ENCODE assay signal across 22 cellular contexts in the genomic region with DNA sequence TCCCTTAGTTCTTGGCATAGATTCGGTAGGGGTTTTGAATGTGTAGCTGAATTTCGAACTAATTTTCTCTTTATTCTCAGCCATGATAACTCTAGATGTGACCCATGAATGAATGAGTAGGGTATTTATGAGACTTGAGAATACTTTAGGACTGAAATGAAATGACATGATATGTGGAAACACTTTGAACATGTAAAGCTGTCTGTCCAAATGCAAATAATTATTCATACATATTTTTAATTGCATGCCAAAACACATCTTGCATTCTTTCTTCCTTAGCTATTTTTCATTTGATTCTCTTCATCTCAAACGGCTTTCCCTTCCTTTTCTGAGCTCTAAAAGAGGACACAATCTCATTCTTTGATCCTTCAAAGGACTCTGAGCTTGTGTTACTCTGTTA. TPM values are rescaled to one million over a fixed set of nuclear protein-coding genes. Genes with fewer than 3 reads are reported as not detected.
DNase-seq lines count a peak whose midpoint lies in the region; ATAC-seq, FAIRE-seq and TF ChIP-seq lines count a peak whose summit lies in the region.
"Had no signal": no experiment of that assay in that cellular context is flagged by ENCODE, and none has a peak within 500 bp of the region (broad histone marks: within the 10 kb centered on the region; RNA-seq: fewer than 3 reads in every experiment).

No MANE protein-coding gene starts in this region.

- intact Hi-C loops in MCF 10A (cut with micrococcal nuclease): no loop called here
- intact Hi-C loops in breast epithelium (cut with DNase I; ENCODE audit: low total_unique reads): no loop called here
- intact Hi-C loops in GM12878 (cut with micrococcal nuclease; ENCODE audit: unreplicated experiment): loop anchor here (10.0 kb wide), 3 partner anchors 122 to 1682 kb away; a partner anchor contains a TSS

- dilution Hi-C loops in keratinocyte (cut with MboI; ENCODE audit: extremely low pct_ligation_motif_present, low sequenced_read_pairs): no loop called here

- WGBS in GM12878 (ENCODE audit: insufficient coverage, insufficient replicate concordance, low lambda C conversion rate, missing lambda C conversion rate): 100% methylated on average over 3 of the region's 3 CpGs

- H3K36me3 ChIP-seq in breast epithelium (no peaks in the 10 kb centered on the region), GM12878 (ENCODE audit: control insufficient read depth in 2 of 2, insufficient read depth in 2 of 2, low read length in 1 of 2) (0 out of 4 replicates have a peak, but pooled peaks cover 0 to 13% of the 10 kb centered on the region in 2 experiments), keratinocyte (ENCODE audit: control insufficient read depth in 2 of 2, extremely low read depth in 1 of 2, insufficient read depth in 2 of 2, low read length in 2 of 2) (peaks cover 0 to 2% of the 10 kb centered on the region in 2 experiments)
- no peaks in the 10 kb centered on the region for H3K36me3 ChIP-seq in CD8-positive, alpha-beta memory T cell (ENCODE audit: insufficient read depth, low read length)

- no peaks in the 10 kb centered on the region for H3K9me3 Mint-ChIP-seq in MCF 10A (ENCODE audit: unreplicated experiment)
- H3K9me3 Mint-ChIP-seq in CD8-positive, alpha-beta memory T cell: no peaks in the 10 kb centered on the region
- no peaks in the 10 kb centered on the region for H3K9me3 Mint-ChIP-seq in naive thymus-derived CD8-positive, alpha-beta T cell

- no peak for TF ChIP-seq CTCF in MCF 10A (IDR thresholded peaks at IDR 0.05; ENCODE audit: unreplicated experiment)
- TF ChIP-seq CTCF in breast epithelium (IDR thresholded peaks at IDR 0.05): no peak
- TF ChIP-seq CTCF in GM12878 (IDR thresholded peaks at IDR 0.05 in 2 of 3, conservative IDR thresholded peaks at IDR 0.05 in 1 of 3; ENCODE audit: control insufficient read depth in 2 of 3, extremely low read depth in 1 of 3, insufficient read depth in 1 of 3, low read depth in 3 of 3, low read length in 3 of 3): no peak
- no peak for TF ChIP-seq CTCF in keratinocyte (optimal IDR thresholded peaks at IDR 0.05 in 1 of 3, IDR thresholded peaks at IDR 0.05 in 1 of 3, conservative IDR thresholded peaks at IDR 0.05 in 1 of 3; ENCODE audit: extremely low read depth in 1 of 3, insufficient read depth in 2 of 3, low read length in 3 of 3)

- peaks cover 39% of the 10 kb centered on the region for H3K36me3 Mint-ChIP-seq in MCF 10A (ENCODE audit: insufficient read depth, unreplicated experiment)
- peaks cover 5 to 61% (median 15%) of the 10 kb centered on the region in 3 donors for H3K36me3 Mint-ChIP-seq in CD8-positive, alpha-beta memory T cell
- peaks cover 0 to 45% (median 11%) of the 10 kb centered on the region in 3 donors for H3K36me3 Mint-ChIP-seq in naive thymus-derived CD8-positive, alpha-beta T cell

- no peaks in the 10 kb centered on the region for H3K9me1 ChIP-seq in keratinocyte (ENCODE audit: control insufficient read depth, extremely low read depth, insufficient read depth, low read length)

- H3K4me2 ChIP-seq in GM12878 (ENCODE audit: control insufficient read depth, insufficient read depth) (no peak overlapping the region), keratinocyte (ENCODE audit: control insufficient read depth, extremely low read depth, insufficient read depth, low read depth, low read length) (peak overlapping the region; percentile 18)
- H3K4me2 ChIP-seq: SK-N-SH had no signal

- POLR2A ChIA-PET in MCF 10A (lab: Yijun Ruan, JAX) (interaction anchor here (1.2 kb wide), 1 partner anchor 53 kb away, joined by 7 read pairs; no protein-coding TSS in a partner anchor), GM12878 (lab: Charles Lee) (interaction anchor here (0.5 to 1.2 kb wide), 2 partner anchors 13 to 46 kb away, joined by 3 read pairs; no protein-coding TSS in a partner anchor)
- POLR2A ChIA-PET in CD8-positive, alpha-beta memory T cell (lab: Charles Lee): interaction anchor here (0.6 to 1.1 kb wide), 2 partner anchors 56 to 123 kb away, joined by 6 to 10 read pairs; a partner anchor contains a TSS
- POLR2A ChIA-PET in naive thymus-derived CD8-positive, alpha-beta T cell (lab: Charles Lee): interaction anchor here (1.6 kb wide), 1 partner anchor 123 kb away, joined by 3 read pairs; a partner anchor contains a TSS

- TF ChIP-seq POLR2A in breast epithelium (IDR thresholded peaks at IDR 0.05): no peak
- TF ChIP-seq POLR2A in GM12878 (IDR thresholded peaks at IDR 0.05; ENCODE audit: low read depth, low read length): no peak

- RAD21 ChIA-PET in GM12878 (lab: Charles Lee; ENCODE audit: unreplicated experiment): interaction anchor here (0.9 to 1.5 kb wide), 2 partner anchors 56 to 122 kb away, joined by 3 to 5 read pairs; a partner anchor contains a TSS

- no peaks in the 10 kb centered on the region for H3K9me3 ChIP-seq in breast epithelium
- no peaks in the 10 kb centered on the region for H3K9me3 ChIP-seq in CD8-positive, alpha-beta memory T cell (ENCODE audit: low read length)
- H3K9me3 ChIP-seq in GM12878 (replicated peaks; ENCODE audit: control insufficient read depth, insufficient read depth, low read length): peaks cover 2% of the 10 kb centered on the region
- no peaks in the 10 kb centered on the region for H3K9me3 ChIP-seq in keratinocyte (ENCODE audit: control insufficient read depth, low read depth, low read length)
- H3K9me3 ChIP-seq: BLaER1 treated with 17β-estradiol and CSF1 and Interleukin-3, amounts not matched to agents 10 nM and 100 nM; SK-N-SH had no signal

- TF ChIP-seq EP300 in GM12878 (IDR thresholded peaks at IDR 0.05; ENCODE audit: borderline replicate concordance in 1 of 2, control insufficient read depth in 1 of 2, low read depth in 2 of 2, low read length in 2 of 2): no peak

- H3K79me2 ChIP-seq in GM12878 (ENCODE audit: control insufficient read depth, insufficient read depth, low read length) (peaks cover 43% of the 10 kb centered on the region), keratinocyte (ENCODE audit: control insufficient read depth, insufficient read depth, low read length) (peaks cover 9% of the 10 kb centered on the region)

- no peaks in the 10 kb centered on the region for H3K4me1 ChIP-seq in breast epithelium
- H3K4me1 ChIP-seq in CD8-positive, alpha-beta memory T cell (ENCODE audit: insufficient read depth, low read length): peaks cover 23% of the 10 kb centered on the region
- peaks cover 4% of the 10 kb centered on the region; the same call in 1 of the 2 replicates for H3K4me1 ChIP-seq in GM12878 (ENCODE audit: control insufficient read depth, insufficient read depth, low read length)
- peaks cover 28% of the 10 kb centered on the region for H3K4me1 ChIP-seq in keratinocyte (ENCODE audit: control insufficient read depth, extremely low read depth, insufficient read depth, low read length)

- CTCF ChIA-PET in MCF 10A (lab: Yijun Ruan, JAX) (interaction anchor here (0.6 kb wide), 1 partner anchor 25 kb away, joined by 4 read pairs; no protein-coding TSS in a partner anchor), GM12878 (lab: Yijun Ruan, JAX) (interaction anchor here (0.8 to 6.2 kb wide), 5 partner anchors 9 to 108 kb away, joined by 3 to 37 read pairs (median 4); no protein-coding TSS in a partner anchor)
- CTCF ChIA-PET in CD8-positive, alpha-beta memory T cell (lab: Charles Lee): no interaction called here

- BruUV-seq in MCF 10A (replicated peaks; lab: Mats Ljungman, UMichigan) (TSS peak; percentile 3), GM12878 (replicated peaks; lab: Mats Ljungman, UMichigan) (TSS peak; percentile 23)

- H3K4me1 Mint-ChIP-seq in MCF 10A (ENCODE audit: insufficient read depth, unreplicated experiment): peaks cover 17% of the 10 kb centered on the region
- H3K4me1 Mint-ChIP-seq in CD8-positive, alpha-beta memory T cell: peaks cover 53 to 82% (median 71%) of the 10 kb centered on the region in 3 donors
- H3K4me1 Mint-ChIP-seq in naive thymus-derived CD8-positive, alpha-beta T cell: peaks cover 37 to 79% (median 64%) of the 10 kb centered on the region in 4 donors

- H3K27ac ChIP-seq in breast epithelium (no peak overlapping the region), GM12878 (ENCODE audit: control insufficient read depth, insufficient read depth) (no peak overlapping the region), keratinocyte (ENCODE audit: control insufficient read depth, insufficient read depth, low read length) (no peak overlapping the region)
- no peak overlapping the region for H3K27ac ChIP-seq in CD8-positive, alpha-beta memory T cell (ENCODE audit: low read depth, low read length)
- H3K27ac ChIP-seq: BLaER1 treated with 17β-estradiol and CSF1 and Interleukin-3, amounts not matched to agents 10 nM and 100 nM; GM23248; HL-60 had no signal

- no peak overlapping the region for H3K4me3 Mint-ChIP-seq in MCF 10A (ENCODE audit: unreplicated experiment)
- H3K4me3 Mint-ChIP-seq in CD8-positive, alpha-beta memory T cell: peak overlapping the region in 1 of 7 donors; percentile 53
- no peak overlapping the region for H3K4me3 Mint-ChIP-seq in naive thymus-derived CD8-positive, alpha-beta T cell

- no peak for FAIRE-seq in GM12878 (lab: Jason Lieb, UNC)
- no peak for FAIRE-seq in keratinocyte (lab: Jason Lieb, UNC)
- FAIRE-seq: A204.1 had no signal

- ATAC-seq in GM12878: no peak
- ATAC-seq in naive thymus-derived CD8-positive, alpha-beta T cell: no peak

- no peak for TF ChIP-seq RAD21 in GM12878 (IDR thresholded peaks at IDR 0.05; ENCODE audit: insufficient read depth, low read depth, low read length)

- no peak overlapping the region for H3K27ac Mint-ChIP-seq in MCF 10A (ENCODE audit: low read depth, unreplicated experiment)
- H3K27ac Mint-ChIP-seq in CD8-positive, alpha-beta memory T cell: peak overlapping the region in 5 of 8 donors; percentile 1 to 78 (median 38)
- peak overlapping the region in 4 of 10 donors; percentile 7 to 50 (median 23) for H3K27ac Mint-ChIP-seq in naive thymus-derived CD8-positive, alpha-beta T cell

- H3K4me3 ChIP-seq in breast epithelium: no peak overlapping the region
- H3K4me3 ChIP-seq in CD8-positive, alpha-beta memory T cell (ENCODE audit: low read length): no peak overlapping the region
- H3K4me3 ChIP-seq in GM12878: no peak overlapping the region
- no peak overlapping the region for H3K4me3 ChIP-seq in keratinocyte (ENCODE audit: control insufficient read depth in 2 of 3, extremely low read depth in 1 of 3, insufficient read depth in 2 of 3, low read depth in 1 of 3, low read length in 3 of 3)
- H3K4me3 ChIP-seq: BLaER1 treated with 17β-estradiol and CSF1 and Interleukin-3, amounts not matched to agents 10 nM and 100 nM; GM23248 had no signal

- H4K20me1 ChIP-seq in GM12878 (ENCODE audit: control insufficient read depth, insufficient read depth): no peaks in the 10 kb centered on the region
- no peaks in the 10 kb centered on the region for H4K20me1 ChIP-seq in keratinocyte (ENCODE audit: control insufficient read depth, extremely low read depth, insufficient read depth, low read length)

- no peaks in the 10 kb centered on the region for H3K27me3 ChIP-seq in breast epithelium
- H3K27me3 ChIP-seq in CD8-positive, alpha-beta memory T cell (ENCODE audit: insufficient read depth, low read length, poor library complexity, severe bottlenecking): no peaks in the 10 kb centered on the region
- H3K27me3 ChIP-seq in GM12878 (replicated peaks in 1 of 2; ENCODE audit: control insufficient read depth in 2 of 2, insufficient read depth in 2 of 2, low read length in 1 of 2): no peaks in the 10 kb centered on the region
- H3K27me3 ChIP-seq in keratinocyte (ENCODE audit: control insufficient read depth, extremely low read depth, insufficient read depth, low read length): no peaks in the 10 kb centered on the region
- H3K27me3 ChIP-seq: BLaER1 treated with 17β-estradiol and CSF1 and Interleukin-3, amounts not matched to agents 10 nM and 100 nM had no signal

- SMC1A ChIA-PET in GM12878 (lab: Charles Lee; ENCODE audit: uncharacterized antibody, unreplicated experiment): interaction anchor here (0.8 to 1.4 kb wide), 5 partner anchors 9 to 52 kb away, joined by 3 to 5 read pairs (median 3); no protein-coding TSS in a partner anchor

- no peak for DNase-seq in MCF 10A (ENCODE audit: unreplicated experiment)
- DNase-seq in breast epithelium (ENCODE audit: low spot score in 2 of 2): no peak
- no peak for DNase-seq in CD8-positive, alpha-beta memory T cell
- no peak for DNase-seq in GM12878 (ENCODE audit: low read depth, low spot score)
- DNase-seq in keratinocyte (ENCODE audit: low read depth, low spot score): no peak
- no peak for DNase-seq in naive thymus-derived CD8-positive, alpha-beta T cell
- no peak for DNase-seq in GM19240 (ENCODE audit: insufficient read length, low spot score)
- DNase-seq in SW480 (ENCODE audit: low spot score): no peak
- DNase-seq: DMS79 treated with DMSO at 0.1 percent for 48 hours, GM23248, HCEC 1CT, NCI-H1105 treated with DMSO at 0.1 percent for 48 hours, NCI-H1694, NCI-H2081 treated with DMSO at 0.1 percent for 48 hours, NCI-H510A treated with DMSO at 0.1 percent for 48 hours, NCI-H82, RPMI8226, SHP77 treated with DMSO at 0.1 percent for 48 hours, SK-N-SH had no signal

- no peaks in the 10 kb centered on the region for H3K27me3 Mint-ChIP-seq in MCF 10A (ENCODE audit: insufficient read depth, unreplicated experiment)
- no peaks in the 10 kb centered on the region for H3K27me3 Mint-ChIP-seq in CD8-positive, alpha-beta memory T cell
- H3K27me3 Mint-ChIP-seq in naive thymus-derived CD8-positive, alpha-beta T cell: no peaks in the 10 kb centered on the region

- H2AFZ ChIP-seq in GM12878 (ENCODE audit: control insufficient read depth, low read depth, low read length) (no peak overlapping the region), keratinocyte (ENCODE audit: control insufficient read depth, low read length) (no peak overlapping the region)
- H2AFZ ChIP-seq: GM23248 had no signal

- in situ Hi-C loops in GM12878 (cut with MboI): loop anchor here (25.0 kb wide), 1 partner anchor 1694 kb away; a partner anchor contains a TSS

- no peak overlapping the region for H3K9ac ChIP-seq in GM12878 (ENCODE audit: control insufficient read depth, insufficient read depth, low read length)
- no peak overlapping the region for H3K9ac ChIP-seq in keratinocyte (ENCODE audit: control insufficient read depth, extremely low read depth, insufficient read depth, low read length)
- H3K9ac ChIP-seq: BLaER1 treated with 17β-estradiol and CSF1 and Interleukin-3, amounts not matched to agents 10 nM and 100 nM; GM23248; SK-N-SH had no signal

RNA-seq across cellular contexts. Expression of a gene that starts 3.4 kb away (rescaled TPM):
- 38.4 and 52.3 TPM in 2 replicates for total RNA-seq in MCF 10A (2022)
- 100 to 1,000 TPM in 1 of 3 donors, 10 to 100 TPM in 2; 30.2 to 137 (median 39.2) TPM for total RNA-seq in breast epithelium
- total RNA-seq in CD8-positive, alpha-beta memory T cell: 10 to 100 TPM; 79.7 to 87.3 TPM
- 43.5 TPM for polyA plus RNA-seq in CD8-positive, alpha-beta memory T cell
- 185 and 188 TPM in 2 replicates for total RNA-seq in GM12878 (2013; cell fraction: nucleolus; rRNA removed)
- 47.1 and 66.6 TPM in 2 replicates for total RNA-seq in GM12878 (2014; rRNA removed)
- total RNA-seq in GM12878 (2014; rRNA removed; fragmentation: Illumina TruSeq; extraction: Trizol): 56.8 and 60.7 TPM in 2 replicates
- 58.4 and 63.3 TPM in 2 replicates for total RNA-seq in GM12878 (2021)
- 24.2 TPM for polyA plus RNA-seq in GM12878 (2011; ENCODE audit: low read depth)
- polyA plus RNA-seq in GM12878 (2011; rRNA removed): 59.6 and 72.4 TPM in 2 replicates
- 42.4 and 46.2 TPM in 2 replicates for polyA plus RNA-seq in GM12878 (2011; cell fraction: cytosol; rRNA removed)
- polyA plus RNA-seq in GM12878 (2011; cell fraction: nucleus; rRNA removed): 110 and 163 TPM in 2 replicates
- polyA plus RNA-seq in GM12878 (2012): 24.6 and 34.4 TPM in 2 replicates
- 43.6 and 59.2 TPM in 2 replicates for polyA plus RNA-seq in GM12878 (2014; fragmentation: Illumina TruSeq; extraction: Trizol)
- polyA plus RNA-seq in GM12878 (2014; fragmentation: Nextera tagmentation; extraction: Ambion mirVana): 10 to 100 TPM; 20.8 to 23.1 TPM
- 34.5 and 41.1 TPM in 2 replicates for polyA plus RNA-seq in GM12878 (2014; rRNA removed)
- 10 to 100 TPM; 64.9 to 73.1 TPM for polyA plus RNA-seq in GM12878 (2016; fragmentation: Nextera tagmentation; extraction: Ambion mirVana)
- polyA minus RNA-seq in GM12878 (2011; rRNA and poly(A)+ RNA removed): 112 and 115 TPM in 2 replicates
- 24.5 and 31.7 TPM in 2 replicates for polyA minus RNA-seq in GM12878 (2011; cell fraction: cytosol; rRNA and poly(A)+ RNA removed)
- 85.1 and 112 TPM in 2 replicates for polyA minus RNA-seq in GM12878 (2011; cell fraction: nucleus; rRNA and poly(A)+ RNA removed)
- 19.8 to 23.3 TPM (median 21.6 TPM) in 3 replicates for polyA plus RNA-seq in keratinocyte
- 19.0 TPM for polyA plus RNA-seq in keratinocyte (2011; ENCODE audit: low read depth)
- polyA plus RNA-seq in keratinocyte (2011; cell fraction: cytosol; rRNA removed): 11.1 and 15.0 TPM in 2 replicates
- 31.0 and 33.6 TPM in 2 replicates for polyA plus RNA-seq in keratinocyte (2011; cell fraction: nucleus; rRNA removed)
- 11.5 and 16.1 TPM in 2 replicates for polyA plus RNA-seq in keratinocyte (2012; ENCODE audit: low replicate concordance)
- 27.8 to 45.1 TPM (median 44.8 TPM) in 3 replicates for polyA minus RNA-seq in keratinocyte
- 16.7 TPM for polyA minus RNA-seq in keratinocyte (2011; cell fraction: cytosol; rRNA and poly(A)+ RNA removed)
- 44.8 and 68.0 TPM in 2 replicates for polyA minus RNA-seq in keratinocyte (2011; cell fraction: nucleus; rRNA and poly(A)+ RNA removed)
- 10 to 100 TPM; 63.4 to 63.6 TPM for total RNA-seq in naive thymus-derived CD8-positive, alpha-beta T cell
- 10 to 100 TPM; 38.8 to 52.7 (median 49.5) TPM for polyA plus RNA-seq in naive thymus-derived CD8-positive, alpha-beta T cell

RNA-seq across cellular contexts. Expression of a gene that starts 49.5 kb away (rescaled TPM):
- 105 and 116 TPM in 2 replicates for total RNA-seq in MCF 10A (2022)
- total RNA-seq in breast epithelium: 100 to 1,000 TPM in 1 of 3 donors, 10 to 100 TPM in 2; 70.5 to 104 (median 94.1) TPM
- 10 to 100 TPM; 57.2 to 59.3 TPM for total RNA-seq in CD8-positive, alpha-beta memory T cell
- polyA plus RNA-seq in CD8-positive, alpha-beta memory T cell: 40.4 TPM
- 27.2 and 28.4 TPM in 2 replicates for total RNA-seq in GM12878 (2013; cell fraction: nucleolus; rRNA removed)
- total RNA-seq in GM12878 (2014; rRNA removed): 55.6 and 67.0 TPM in 2 replicates
- total RNA-seq in GM12878 (2014; rRNA removed; fragmentation: Illumina TruSeq; extraction: Trizol): 56.3 and 64.1 TPM in 2 replicates
- total RNA-seq in GM12878 (2021): 42.2 and 43.0 TPM in 2 replicates
- polyA plus RNA-seq in GM12878 (2011; ENCODE audit: low read depth): 14.1 TPM
- 90.9 and 94.3 TPM in 2 replicates for polyA plus RNA-seq in GM12878 (2011; rRNA removed)
- 39.9 and 43.7 TPM in 2 replicates for polyA plus RNA-seq in GM12878 (2011; cell fraction: cytosol; rRNA removed)
- 30.6 and 38.6 TPM in 2 replicates for polyA plus RNA-seq in GM12878 (2011; cell fraction: nucleus; rRNA removed)
- 26.2 and 35.9 TPM in 2 replicates for polyA plus RNA-seq in GM12878 (2012)
- polyA plus RNA-seq in GM12878 (2014; fragmentation: Illumina TruSeq; extraction: Trizol): 63.4 and 81.3 TPM in 2 replicates
- polyA plus RNA-seq in GM12878 (2014; fragmentation: Nextera tagmentation; extraction: Ambion mirVana): 10 to 100 TPM; 37.4 to 52.7 TPM
- polyA plus RNA-seq in GM12878 (2014; rRNA removed): 43.3 and 46.4 TPM in 2 replicates
- polyA plus RNA-seq in GM12878 (2016; fragmentation: Nextera tagmentation; extraction: Ambion mirVana): 10 to 100 TPM; 58.3 to 70.7 TPM
- 59.9 and 66.1 TPM in 2 replicates for polyA minus RNA-seq in GM12878 (2011; rRNA and poly(A)+ RNA removed)
- polyA minus RNA-seq in GM12878 (2011; cell fraction: cytosol; rRNA and poly(A)+ RNA removed): 22.3 and 22.8 TPM in 2 replicates
- polyA minus RNA-seq in GM12878 (2011; cell fraction: nucleus; rRNA and poly(A)+ RNA removed): 10.8 and 17.7 TPM in 2 replicates
- polyA plus RNA-seq in keratinocyte: 84.0 to 115 TPM (median 102 TPM) in 3 replicates
- 71.9 TPM for polyA plus RNA-seq in keratinocyte (2011; ENCODE audit: low read depth)
- polyA plus RNA-seq in keratinocyte (2011; cell fraction: cytosol; rRNA removed): 74.5 and 169 TPM in 2 replicates
- polyA plus RNA-seq in keratinocyte (2011; cell fraction: nucleus; rRNA removed): 62.8 and 69.5 TPM in 2 replicates
- polyA plus RNA-seq in keratinocyte (2012; ENCODE audit: low replicate concordance): 60.4 and 61.1 TPM in 2 replicates
- 31.9 to 82.5 TPM (median 74.7 TPM) in 3 replicates for polyA minus RNA-seq in keratinocyte
- polyA minus RNA-seq in keratinocyte (2011; cell fraction: cytosol; rRNA and poly(A)+ RNA removed): 59.7 TPM
- polyA minus RNA-seq in keratinocyte (2011; cell fraction: nucleus; rRNA and poly(A)+ RNA removed): 24.3 and 39.0 TPM in 2 replicates
- 10 to 100 TPM; 36.2 to 37.7 TPM for total RNA-seq in naive thymus-derived CD8-positive, alpha-beta T cell
- 10 to 100 TPM; 31.3 to 45.7 (median 32.5) TPM for polyA plus RNA-seq in naive thymus-derived CD8-positive, alpha-beta T cell
